Comparison of ENCODE assay signal across 8 cellular contexts in the genomic region with DNA sequence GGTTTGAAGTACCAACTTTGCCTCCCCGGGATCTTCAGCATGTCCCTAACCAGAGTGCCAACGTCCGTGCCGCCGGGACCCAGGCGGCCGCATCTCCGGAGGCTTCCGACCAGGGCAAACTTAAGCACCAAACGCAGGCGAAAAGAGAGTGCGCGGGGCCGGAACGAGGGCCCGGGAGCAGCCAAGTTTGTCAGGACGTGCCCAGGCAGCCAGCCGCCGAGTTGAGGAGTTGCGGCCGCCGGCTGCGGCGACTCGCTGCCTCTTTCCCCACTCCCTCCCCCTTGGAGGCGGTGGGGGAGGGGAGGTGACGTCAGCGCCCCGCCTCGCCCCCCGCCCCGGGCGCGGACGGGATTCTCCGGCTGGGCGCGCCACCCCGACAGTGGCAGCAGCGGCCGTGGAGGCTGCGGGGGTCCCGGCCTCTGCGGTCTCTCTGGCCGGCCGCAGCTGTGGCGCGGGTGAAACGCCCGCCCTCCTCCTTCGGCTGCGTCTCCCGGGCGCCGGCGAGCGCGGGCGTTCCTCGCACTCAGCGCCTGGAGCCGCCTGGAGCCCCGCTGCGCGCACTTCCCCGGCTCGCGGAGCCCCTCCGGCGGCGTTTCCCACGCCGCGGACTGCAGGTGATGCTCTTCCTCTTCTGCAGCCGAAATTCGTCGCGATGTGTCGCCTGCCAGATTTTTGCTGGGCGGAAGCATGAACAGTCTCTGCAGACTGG. TPM values are rescaled to one million over a fixed set of nuclear protein-coding genes. Genes with fewer than 3 reads are reported as not detected.
DNase-seq lines count a peak whose midpoint lies in the region; ATAC-seq lines count a peak whose summit lies in the region.

No MANE protein-coding gene starts in this region.

- H3K36me3 Mint-ChIP-seq in activated naive CD8-positive, alpha-beta T cell treated with anti-CD3 and anti-CD28 coated beads, Interleukin-2, amount 50 U/mL, for 24 hours (ENCODE audit: low read depth), result no peaks in the 10 kb centered on the region

- H3K4me3 Mint-ChIP-seq in activated naive CD8-positive, alpha-beta T cell treated with anti-CD3 and anti-CD28 coated beads, Interleukin-2, amount 50 U/mL, for 24 hours, result peak overlapping the region; percentile 24

- H3K27me3 Mint-ChIP-seq in activated naive CD8-positive, alpha-beta T cell treated with anti-CD3 and anti-CD28 coated beads, Interleukin-2, amount 50 U/mL, for 24 hours, result peaks cover 49% of the 10 kb centered on the region

- no peaks in the 10 kb centered on the region for H3K9me3 Mint-ChIP-seq in activated naive CD8-positive, alpha-beta T cell treated with anti-CD3 and anti-CD28 coated beads, Interleukin-2, amount 50 U/mL, for 24 hours

- ATAC-seq in activated naive CD8-positive, alpha-beta T cell treated with anti-CD3 and anti-CD28 coated beads, Interleukin-2, amount 50 U/mL, for 24 hours, result no peak
- peak; percentile 64 to 71 for ATAC-seq in left cardiac atrium
- ATAC-seq in GM19351 (IDR thresholded peaks at IDR 0.05; ENCODE audit: unreplicated experiment), result no peak
- no peak for ATAC-seq in HG03439 (IDR thresholded peaks at IDR 0.05; ENCODE audit: unreplicated experiment)
- ATAC-seq in HG03025 (IDR thresholded peaks at IDR 0.05; ENCODE audit: low FRiP score, unreplicated experiment), result no peak

- H3K4me1 Mint-ChIP-seq in activated naive CD8-positive, alpha-beta T cell treated with anti-CD3 and anti-CD28 coated beads, Interleukin-2, amount 50 U/mL, for 24 hours, result peaks cover 15% of the 10 kb centered on the region

- intact Hi-C loops in left cardiac atrium (cut with DNase I), result no loop called here
- intact Hi-C loops in posterior cingulate gyrus (cut with DNase I), result no loop called here

- peak; percentile 59 for DNase-seq in DMS153 treated with DMSO at 0.1 percent for 48 hours (lab: John Stamatoyannopoulos, UW; ENCODE audit: unreplicated experiment)
- peak; percentile 88 for DNase-seq in LoVo (ENCODE audit: low spot score)
- DNase-seq in activated naive CD8-positive, alpha-beta T cell treated with anti-CD3 and anti-CD28 coated beads, Interleukin-2, amount 50 U/mL, for 24 hours, result no peak
- DNase-seq in left cardiac atrium, result peak; percentile 73
- peak; percentile 18 to 89 (median 45) for DNase-seq in posterior cingulate gyrus

- no peak overlapping the region for H3K27ac Mint-ChIP-seq in activated naive CD8-positive, alpha-beta T cell treated with anti-CD3 and anti-CD28 coated beads, Interleukin-2, amount 50 U/mL, for 24 hours

RNA-seq across cellular contexts. Expression of gene FAT1, which starts 2.9 kb away (rescaled TPM):
- total RNA-seq in left cardiac atrium, result 10 to 100 TPM; 66.0 to 67.8 TPM

Comparison
In these comparisons a context has a peak if more than half of its experiments do, and no peak if none do; other contexts are left out.
1. ATAC-seq: peak in left cardiac atrium (2 of 2); none in activated naive CD8-positive, alpha-beta T cell treated with anti-CD3 and anti-CD28 coated beads, Interleukin-2, amount 50 U/mL, for 24 hours (single experiment), GM19351 (single experiment), HG03439 (single experiment) and HG03025 (single experiment).